Comparison of ENCODE assay signal across 12 cellular contexts in genomic region chr10:17387861-17388503, GRCh38.
DNase-seq lines count a peak whose midpoint lies in the region; ATAC-seq and TF ChIP-seq lines count a peak whose summit lies in the region.
"Had no signal": no experiment of that assay in that cellular context is flagged by ENCODE, and none has a peak within 500 bp of the region (broad histone marks: within the 10 kb centered on the region; RNA-seq: fewer than 3 reads in every experiment).

No MANE protein-coding gene starts in this region.

- no peaks in the 10 kb centered on the region for H3K27me3 ChIP-seq in foreskin keratinocyte

- H3K27ac ChIP-seq in foreskin keratinocyte, result no peak overlapping the region
- H3K27ac ChIP-seq: HL-60 had no signal

- no peaks in the 10 kb centered on the region for H3K4me1 ChIP-seq in foreskin keratinocyte

- no peak for TF ChIP-seq CTCF in foreskin keratinocyte (conservative IDR thresholded peaks at IDR 0.05)

- peak; percentile 4 for DNase-seq in AG08395 (ENCODE audit: low spot score)
- peak; percentile 3 for DNase-seq in LHCN-M2 (ENCODE audit: low read depth)
- DNase-seq in RPMI7951 (ENCODE audit: low read depth), result peak; percentile 54
- DNase-seq in foreskin keratinocyte, result peak; percentile 51 to 58
- no peak for DNase-seq in dedifferentiated amniotic fluid mesenchymal stem cell (ENCODE audit: extremely low spot score)
- no peak for DNase-seq in activated CD4-positive, alpha-beta T cell treated with anti-CD3 and anti-CD28 coated beads, Interleukin-2, amount 50 U/mL, for 1 hour
- DNase-seq in H4 (ENCODE audit: low spot score), result no peak
- DNase-seq in amniotic stem cell (lab: John Stamatoyannopoulos, UW), result no peak
- DNase-seq: activated naive CD4-positive, alpha-beta T cell treated with Interleukin-2 at 50 U/mL for 16 hours; left cardiac atrium; NK-92 treated with Interleukin-12 subunit alpha and Interleukin-12 subunit beta, amount 100 ng/mL, for 24 hours had no signal

- ATAC-seq in foreskin keratinocyte, result peak; percentile 81
- ATAC-seq: left cardiac atrium had no signal

Comparison
In these comparisons a context has a peak if more than half of its experiments do, and no peak if none do; other contexts are left out.
1. DNase-seq: peak in AG08395 (single experiment), LHCN-M2 (single experiment), RPMI7951 (single experiment) and foreskin keratinocyte (2 of 2); none in dedifferentiated amniotic fluid mesenchymal stem cell (single experiment), activated CD4-positive, alpha-beta T cell treated with anti-CD3 and anti-CD28 coated beads, Interleukin-2, amount 50 U/mL, for 1 hour (single experiment), H4 (single experiment) and amniotic stem cell (single experiment).